In genomic region chr7:46930336-46930735, GRCh38 we compare ENCODE assay signal across 11 cellular contexts.
A peak's percentile ranks its signal among the peaks of the same experiment; 100 is the strongest.
DNase-seq lines count a peak whose midpoint lies in the region; ATAC-seq and TF ChIP-seq lines count a peak whose summit lies in the region.
"Had no signal": no experiment of that assay in that cellular context is flagged by ENCODE, and none has a peak within 500 bp of the region (broad histone marks: within the 10 kb centered on the region; RNA-seq: fewer than 3 reads in every experiment).

No MANE protein-coding gene starts in this region.

- POLR2A ChIA-PET in PC-3 (lab: Charles Lee; ENCODE audit: unreplicated experiment): no interaction called here

- H4K20me1 ChIP-seq in PC-3 (ENCODE audit: low read length): no peaks in the 10 kb centered on the region

- TF ChIP-seq CTCF in PC-3 (conservative IDR thresholded peaks at IDR 0.05; ENCODE audit: low read depth, low read length): no peak

- CTCF ChIA-PET in PC-3 (lab: Charles Lee): no interaction called here

- H3K4me1 ChIP-seq in PC-3 (ENCODE audit: insufficient read depth, low read length): peaks cover 30% of the 10 kb centered on the region

- no peaks in the 10 kb centered on the region for H3K27me3 ChIP-seq in PC-3 (ENCODE audit: low read length)

- peak overlapping the region; percentile 31; the same call in 1 of the 2 replicates for H3K4me3 ChIP-seq in PC-3 (ENCODE audit: low read length)

- DNase-seq in GOT3 (lab: John Stamatoyannopoulos, UW) (peak; percentile 32), PC-3 (peak; percentile 85), sciatic nerve (ENCODE audit: low spot score) (no peak), HuH-7 (ENCODE audit: low spot score) (no peak), NCI-H1694 treated with DMSO at 0.1 percent for 48 hours (lab: John Stamatoyannopoulos, UW) (no peak), middle frontal gyrus (ENCODE audit: extremely low spot score, low spot score) (no peak)
- DNase-seq: glutamatergic neuron, nephron progenitor cell had no signal

- intact Hi-C loops in PC-3 (cut with micrococcal nuclease): loop anchor here (1.0 to 5.0 kb wide), 5 partner anchors 114 to 443 kb away; no protein-coding TSS in a partner anchor
- intact Hi-C loops in sciatic nerve (cut with DNase I): no loop called here

- peak overlapping the region; percentile 64 for H3K4me2 ChIP-seq in PC-3 (ENCODE audit: low read length)

- no peaks in the 10 kb centered on the region for H3F3A ChIP-seq in PC-3 (ENCODE audit: low read length, unreplicated experiment)

- no TSS peak for BruUV-seq in PC-3 (replicated peaks; lab: Mats Ljungman, UMichigan)

- H3K79me2 ChIP-seq in PC-3 (ENCODE audit: low read length): no peaks in the 10 kb centered on the region

- no peaks in the 10 kb centered on the region for H3K36me3 ChIP-seq in PC-3 (ENCODE audit: low read depth, low read length)

- H3K9me2 ChIP-seq in PC-3 (replicated peaks; ENCODE audit: low read length): no peaks in the 10 kb centered on the region

- ATAC-seq in PC-3 (peak; percentile 98), esophagus mucosa (peak; percentile 97), sciatic nerve (peak; percentile 63), HG03159 (IDR thresholded peaks at IDR 0.05; ENCODE audit: unreplicated experiment) (no peak)
- ATAC-seq: WTC11 had no signal

- no peak overlapping the region for H3K9ac ChIP-seq in PC-3 (ENCODE audit: low read length)

- H2AFZ ChIP-seq in PC-3 (ENCODE audit: low read length): no peak overlapping the region

- H3K27ac ChIP-seq in PC-3 (ENCODE audit: low read length): peak overlapping the region; percentile 46

- H3K9me3 ChIP-seq in PC-3 (ENCODE audit: low read length): no peaks in the 10 kb centered on the region

Comparison
In these comparisons a context has a peak if more than half of its experiments do, and no peak if none do; other contexts are left out.
1. DNase-seq: peak in GOT3 (single experiment) and PC-3 (single experiment); none in sciatic nerve (single experiment), HuH-7 (single experiment), NCI-H1694 treated with DMSO at 0.1 percent for 48 hours (single experiment) and middle frontal gyrus (single experiment).